10 cellular contexts compared by ENCODE assay signal in the genomic region with DNA sequence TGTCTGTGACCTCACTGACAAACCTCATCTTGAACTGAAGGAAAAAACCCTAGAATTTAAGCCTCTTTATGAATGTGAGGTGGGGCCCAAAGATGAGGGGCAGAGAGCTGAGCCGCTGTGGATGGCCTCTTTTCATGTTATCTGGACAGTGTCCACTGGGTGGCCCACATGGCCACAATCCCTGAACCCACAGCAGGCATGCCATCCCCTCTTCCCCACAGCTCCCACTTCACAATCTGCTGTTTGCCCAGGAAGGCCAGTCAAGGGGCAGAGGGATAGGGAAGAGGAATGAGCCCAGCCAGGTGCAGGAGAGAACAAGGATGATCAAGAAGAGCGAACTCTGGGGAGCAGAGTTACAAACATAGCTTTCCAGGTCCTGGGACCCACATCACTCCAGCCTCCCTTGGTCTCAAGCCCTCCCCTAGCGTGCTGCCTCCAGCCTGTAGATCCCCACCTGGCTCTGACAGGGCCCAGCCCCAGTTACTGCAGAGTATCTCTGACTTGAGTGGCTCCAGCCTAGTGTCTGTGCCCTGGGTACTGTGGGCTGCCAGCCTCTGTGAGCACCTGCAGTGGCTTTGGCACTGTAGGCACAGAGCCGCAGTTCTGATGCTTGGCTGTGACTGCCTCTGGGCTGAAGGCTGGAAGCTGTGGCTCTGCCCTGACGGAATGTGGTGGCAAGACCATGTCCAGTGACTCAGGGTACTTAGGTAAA. TPM values are rescaled to one million over a fixed set of nuclear protein-coding genes. Genes with fewer than 3 reads are reported as not detected.
DNase-seq lines count a peak whose midpoint lies in the region; ATAC-seq and TF ChIP-seq lines count a peak whose summit lies in the region.
"Had no signal": no experiment of that assay in that cellular context is flagged by ENCODE, and none has a peak within 500 bp of the region (broad histone marks: within the 10 kb centered on the region; RNA-seq: fewer than 3 reads in every experiment).

No MANE protein-coding gene starts in this region.

- POLR2A ChIA-PET in MCF 10A (lab: Yijun Ruan, JAX) = interaction anchor here (0.6 to 1.1 kb wide), 3 partner anchors 16 to 287 kb away, joined by 3 to 5 read pairs (median 4); no protein-coding TSS in a partner anchor

- H3K4me1 Mint-ChIP-seq in MCF 10A (ENCODE audit: insufficient read depth, unreplicated experiment) (peaks cover 7% of the 10 kb centered on the region), type B pancreatic cell (ENCODE audit: unreplicated experiment) (peaks cover 19% of the 10 kb centered on the region)

- no peak overlapping the region for H2AFZ ChIP-seq in mammary epithelial cell (ENCODE audit: low read depth, low read length)

- no peak overlapping the region for H3K9ac ChIP-seq in mammary epithelial cell (ENCODE audit: insufficient read depth, low read length)

- H3K36me3 ChIP-seq in mammary epithelial cell (ENCODE audit: insufficient read depth, low read length) (peaks cover 2% of the 10 kb centered on the region), RWPE2 (ENCODE audit: low read depth) (peaks cover 13% of the 10 kb centered on the region)
- H3K36me3 ChIP-seq in effector memory CD4-positive, alpha-beta T cell (ENCODE audit: control insufficient read depth, insufficient read depth, low read length) = peaks cover 5% of the 10 kb centered on the region

- CTCF ChIA-PET in MCF 10A (lab: Yijun Ruan, JAX) (interaction anchor here (0.7 to 3.9 kb wide), 7 partner anchors 8 to 408 kb away, joined by 3 to 13 read pairs (median 3); no protein-coding TSS in a partner anchor), mammary epithelial cell (lab: Charles Lee; ENCODE audit: low non-redundant PET) (no interaction called here)

- TF ChIP-seq CTCF in MCF 10A (IDR thresholded peaks at IDR 0.05; ENCODE audit: unreplicated experiment) (peak; percentile 6), mammary epithelial cell (conservative IDR thresholded peaks at IDR 0.05 in 1 of 2, IDR thresholded peaks at IDR 0.05 in 1 of 2; ENCODE audit: extremely low read depth in 1 of 2, insufficient read depth in 1 of 2, low read depth in 1 of 2, low read length in 2 of 2) (peak in 1 of 2 donors; percentile 32), RWPE2 (IDR thresholded peaks at IDR 0.05; ENCODE audit: poor library complexity, severe bottlenecking) (peak; percentile 38), foreskin keratinocyte (conservative IDR thresholded peaks at IDR 0.05) (peak; percentile 39), type B pancreatic cell (conservative IDR thresholded peaks at IDR 0.05) (peak; percentile 67)

- no peaks in the 10 kb centered on the region for H4K20me1 ChIP-seq in mammary epithelial cell (ENCODE audit: insufficient read depth, low read length)

- H3K27ac Mint-ChIP-seq in MCF 10A (ENCODE audit: low read depth, unreplicated experiment) = no peak overlapping the region
- H3K27ac Mint-ChIP-seq in type B pancreatic cell = peak overlapping the region; percentile 57

- intact Hi-C loops in MCF 10A (cut with micrococcal nuclease) (loop anchor here (5.0 kb wide), 2 partner anchors 99 to 219 kb away; partner anchors contain the start of gene SCMH1), mammary epithelial cell (cut with micrococcal nuclease) (loop anchor here (1.0 kb wide), 2 partner anchors 100 to 219 kb away; partner anchors contain the start of gene SCMH1)

- H3K9me3 ChIP-seq in mammary epithelial cell (replicated peaks; ENCODE audit: insufficient read depth, low read length) (no peaks in the 10 kb centered on the region), RWPE2 (ENCODE audit: severe bottlenecking) (no peaks in the 10 kb centered on the region)
- H3K9me3 ChIP-seq in effector memory CD4-positive, alpha-beta T cell (ENCODE audit: control insufficient read depth, low read length) = no peaks in the 10 kb centered on the region
- H3K9me3 ChIP-seq: neutrophil had no signal

- in situ Hi-C loops in mammary epithelial cell (cut with MboI; ENCODE audit: low sequenced_read_pairs in 2 of 2) = loop anchor here in 1 of 2 donors (25.0 kb wide), 1 partner anchor 214 kb away; the partner anchor contains the start of gene SCMH1

- no peaks in the 10 kb centered on the region for H3K4me1 ChIP-seq in mammary epithelial cell (ENCODE audit: insufficient read depth, low read length)
- H3K4me1 ChIP-seq in RWPE2 (ENCODE audit: insufficient read depth, poor library complexity, severe bottlenecking) = no peaks in the 10 kb centered on the region
- no peaks in the 10 kb centered on the region for H3K4me1 ChIP-seq in foreskin keratinocyte
- H3K4me1 ChIP-seq in effector memory CD4-positive, alpha-beta T cell (ENCODE audit: control insufficient read depth, insufficient read depth, low read length, poor library complexity, severe bottlenecking) = no peaks in the 10 kb centered on the region

- 91% methylated on average over 5 of the region's 5 CpGs for whole genome bisulfite sequencing in mammary epithelial cell (ENCODE audit: low coverage, missing lambda C conversion rate)

- H3K27ac ChIP-seq in mammary epithelial cell (ENCODE audit: insufficient read depth, low read depth, low read length) (no peak overlapping the region), RWPE2 (ENCODE audit: poor library complexity, severe bottlenecking) (no peak overlapping the region), foreskin keratinocyte (no peak overlapping the region)
- no peak overlapping the region for H3K27ac ChIP-seq in effector memory CD4-positive, alpha-beta T cell (ENCODE audit: insufficient read depth, low read length, poor library complexity, severe bottlenecking)
- H3K27ac ChIP-seq: neutrophil had no signal

- DNase-seq in MCF 10A (ENCODE audit: unreplicated experiment) (peak; percentile 26), mammary epithelial cell (no peak), RWPE2 (ENCODE audit: low spot score) (no peak), foreskin keratinocyte (no peak), type B pancreatic cell (ENCODE audit: extremely low spot score, unreplicated experiment) (no peak), NCI-H526 (lab: John Stamatoyannopoulos, UW) (no peak), SHP77 (lab: John Stamatoyannopoulos, UW) (no peak)
- DNase-seq in effector memory CD4-positive, alpha-beta T cell = no peak
- DNase-seq: foreskin melanocyte had no signal

- dilution Hi-C loops in mammary epithelial cell (cut with HindIII; ENCODE audit: low sequenced_read_pairs) = no loop called here

- no peaks in the 10 kb centered on the region for H3K79me2 ChIP-seq in mammary epithelial cell (ENCODE audit: insufficient read depth, low read length)

- H3K27me3 ChIP-seq in mammary epithelial cell (ENCODE audit: insufficient read depth, low read length) (no peaks in the 10 kb centered on the region), RWPE2 (ENCODE audit: insufficient read depth, poor library complexity, severe bottlenecking) (no peaks in the 10 kb centered on the region), foreskin keratinocyte (no peaks in the 10 kb centered on the region)
- no peaks in the 10 kb centered on the region for H3K27me3 ChIP-seq in effector memory CD4-positive, alpha-beta T cell (replicated peaks; ENCODE audit: control insufficient read depth, insufficient read depth, low read length, poor library complexity, severe bottlenecking)
- H3K27me3 ChIP-seq: neutrophil had no signal

- no peaks in the 10 kb centered on the region for H3K27me3 Mint-ChIP-seq in MCF 10A (ENCODE audit: insufficient read depth, unreplicated experiment)
- no peaks in the 10 kb centered on the region for H3K27me3 Mint-ChIP-seq in type B pancreatic cell

- H3K4me3 Mint-ChIP-seq in MCF 10A (ENCODE audit: unreplicated experiment) = no peak overlapping the region
- H3K4me3 Mint-ChIP-seq in type B pancreatic cell = no peak overlapping the region

- BruUV-seq in MCF 10A (replicated peaks; lab: Mats Ljungman, UMichigan) (no TSS peak), mammary epithelial cell (replicated peaks; lab: Mats Ljungman, UMichigan) (no TSS peak)

- H3K4me3 ChIP-seq in mammary epithelial cell (replicated peaks in 1 of 3; ENCODE audit: insufficient read depth in 1 of 3, low read depth in 2 of 3, low read length in 3 of 3) = no peak overlapping the region
- H3K4me3 ChIP-seq in RWPE2 (ENCODE audit: severe bottlenecking) = no peak overlapping the region
- no peak overlapping the region for H3K4me3 ChIP-seq in effector memory CD4-positive, alpha-beta T cell (ENCODE audit: insufficient read depth, low read depth, low read length, poor library complexity, severe bottlenecking)

- ATAC-seq in RWPE2 (ENCODE audit: low read depth) = peak; percentile 20
- peak; percentile 9 for ATAC-seq in foreskin keratinocyte

- H3K36me3 Mint-ChIP-seq in MCF 10A (ENCODE audit: insufficient read depth, unreplicated experiment) (peaks cover 64% of the 10 kb centered on the region), type B pancreatic cell (peaks cover 11% of the 10 kb centered on the region)

- H3K9me3 Mint-ChIP-seq in MCF 10A (ENCODE audit: unreplicated experiment) (no peaks in the 10 kb centered on the region), type B pancreatic cell (no peaks in the 10 kb centered on the region)

- H3K4me2 ChIP-seq in mammary epithelial cell (ENCODE audit: insufficient read depth, low read depth, low read length) = no peak overlapping the region

RNA-seq across cellular contexts. Expression of gene SLFNL1, which starts 1.9 kb away (rescaled TPM):
- total RNA-seq in MCF 10A (2022) = 0.28 and 0.29 TPM in 2 replicates
- under 1 TPM; 0.12 to 0.17 TPM for total RNA-seq in mammary epithelial cell
- 0.02 TPM for polyA plus RNA-seq in mammary epithelial cell
- polyA minus RNA-seq in mammary epithelial cell = not detected
- total RNA-seq in foreskin keratinocyte = 0.03 and 0.04 TPM in 2 replicates
- polyA plus RNA-seq in foreskin keratinocyte = not detected in 2 replicates
- total RNA-seq in type B pancreatic cell (ENCODE audit: low replicate concordance) = 0.14 and 0.60 TPM in 2 replicates

RNA-seq across cellular contexts. Expression of gene CTPS1, which starts 43.9 kb away (rescaled TPM):
- total RNA-seq in MCF 10A (2022) (54.1 and 69.9 TPM in 2 replicates), mammary epithelial cell (10 to 100 TPM; 24.0 to 80.2 TPM), foreskin keratinocyte (74.6 and 76.8 TPM in 2 replicates), type B pancreatic cell (ENCODE audit: low replicate concordance) (34.3 and 60.5 TPM in 2 replicates)
- polyA plus RNA-seq in mammary epithelial cell (54.3 TPM), foreskin keratinocyte (59.2 and 67.8 TPM in 2 replicates)
- 90.9 TPM for polyA minus RNA-seq in mammary epithelial cell
